Comparison of ENCODE assay signal across 8 cellular contexts in genomic region chr17:66906321-66907278, GRCh38. TPM values are rescaled to one million over a fixed set of nuclear protein-coding genes. Genes with fewer than 3 reads are reported as not detected.
DNase-seq lines count a peak whose midpoint lies in the region; ATAC-seq, FAIRE-seq and TF ChIP-seq lines count a peak whose summit lies in the region.

No MANE protein-coding gene starts in this region.

- H3K4me1 ChIP-seq in kidney (ENCODE audit: control insufficient read depth in 1 of 2, insufficient read depth in 1 of 2, low read depth in 1 of 2, low read length in 2 of 2), result peaks cover 0 to 3% of the 10 kb centered on the region in 2 donors

- peak; percentile 87 for TF ChIP-seq CTCF in kidney (IDR thresholded peaks at IDR 0.05; ENCODE audit: borderline replicate concordance, extremely low read depth, insufficient read depth)

- no peak overlapping the region for H3K9ac ChIP-seq in kidney (ENCODE audit: low read length in 2 of 2)

- intact Hi-C loops in kidney (cut with DNase I), result loop anchor here (5.0 kb wide), 1 partner anchor 179 kb away; no protein-coding TSS in a partner anchor

- no peaks in the 10 kb centered on the region for H3K9me3 ChIP-seq in kidney (ENCODE audit: control insufficient read depth in 1 of 2, low read length in 2 of 2)

- H3K27ac ChIP-seq in caudate nucleus (ENCODE audit: low read depth, low read length), result no peak overlapping the region
- H3K27ac ChIP-seq in kidney (ENCODE audit: low read depth in 2 of 2, low read length in 2 of 2), result no peak overlapping the region

- FAIRE-seq in kidney (lab: Jason Lieb, UNC), result no peak

- no peak overlapping the region for H3K4me3 ChIP-seq in kidney (ENCODE audit: low read length in 2 of 2)

- H3K36me3 ChIP-seq in kidney (ENCODE audit: control insufficient read depth in 1 of 2, insufficient read depth in 2 of 2, low read length in 2 of 2), result no peaks in the 10 kb centered on the region

- ATAC-seq in HG03571 (IDR thresholded peaks at IDR 0.05; ENCODE audit: unreplicated experiment), result no peak

- DNase-seq in AML-193 (lab: John Stamatoyannopoulos, UW), result peak; percentile 67 to 72
- peak; percentile 74 for DNase-seq in HCEC 1CT
- DNase-seq in NCI-H2227 treated with DMSO at 0.1 percent for 48 hours (lab: John Stamatoyannopoulos, UW), result peak; percentile 80
- DNase-seq in activated CD4-positive, CD25-positive, alpha-beta regulatory T cell (lab: John Stamatoyannopoulos, UW), result peak in 3 of 4 experiments; percentile 7 to 26 (median 18)
- DNase-seq in caudate nucleus (lab: John Stamatoyannopoulos, UW), result peak in 50 of 61 donors; percentile 7 to 88 (median 53)
- DNase-seq in kidney, result peak; percentile 89
- DNase-seq in stimulated activated CD4-positive, alpha-beta T cell treated with anti-CD3 and anti-CD28 coated beads, Interleukin-1b, Interleukin-23, amount 100 ng/mL, for 48 hours, result peak; percentile 77

RNA-seq across cellular contexts. Expression of gene CACNG4, which starts 57.9 kb away (rescaled TPM):
- total RNA-seq in kidney, result 0.31 TPM
- polyA plus RNA-seq in kidney (ENCODE audit: insufficient read depth, low read depth, low replicate concordance), result 0.26 TPM

Comparison
In these comparisons a context has a peak if more than half of its experiments do, and no peak if none do; other contexts are left out.
1. DNase-seq: peak in every context shown above with its lines; median percentile 89 in kidney; 80 in NCI-H2227 treated with DMSO at 0.1 percent for 48 hours; 77 in stimulated activated CD4-positive, alpha-beta T cell treated with anti-CD3 and anti-CD28 coated beads, Interleukin-1b, Interleukin-23, amount 100 ng/mL, for 48 hours; 74 in HCEC 1CT; 70 in AML-193; 53 in caudate nucleus; 18 in activated CD4-positive, CD25-positive, alpha-beta regulatory T cell.